In genomic region chr2:108938069-108938710, GRCh38 we compare ENCODE assay signal across 21 cellular contexts. TPM values are rescaled to one million over a fixed set of nuclear protein-coding genes. Genes with fewer than 3 reads are reported as not detected.
DNase-seq lines count a peak whose midpoint lies in the region; ATAC-seq and TF ChIP-seq lines count a peak whose summit lies in the region.
"Had no signal": no experiment of that assay in that cellular context is flagged by ENCODE, and none has a peak within 500 bp of the region (broad histone marks: within the 10 kb centered on the region; RNA-seq: fewer than 3 reads in every experiment).

No MANE protein-coding gene starts in this region.

- CTCF ChIA-PET in activated naive CD4-positive, alpha-beta T cell treated with anti-CD3 and anti-CD28 coated beads for 36 hours (lab: Charles Lee) = interaction anchor here (0.7 to 1.6 kb wide), 2 partner anchors 32 to 49 kb away, joined by 3 read pairs; no protein-coding TSS in a partner anchor
- CTCF ChIA-PET in PC-3 (lab: Charles Lee) = no interaction called here

- H3K36me3 Mint-ChIP-seq in activated naive CD4-positive, alpha-beta T cell treated with anti-CD3 and anti-CD28 coated beads for 36 hours (ENCODE audit: low read depth) = no peaks in the 10 kb centered on the region
- H3K36me3 Mint-ChIP-seq in activated T-helper 17 cell treated with anti-CD3 and anti-CD28 coated beads, Interleukin-2, amount 50 U/mL, for 72 hours (ENCODE audit: low read depth) = no peaks in the 10 kb centered on the region
- H3K36me3 Mint-ChIP-seq: WTC11 had no signal

- H3K4me1 Mint-ChIP-seq in activated naive CD4-positive, alpha-beta T cell treated with anti-CD3 and anti-CD28 coated beads for 36 hours (ENCODE audit: low read depth) = peaks cover 25% of the 10 kb centered on the region
- H3K4me1 Mint-ChIP-seq in activated T-helper 17 cell treated with anti-CD3 and anti-CD28 coated beads, Interleukin-2, amount 50 U/mL, for 72 hours = peaks cover 11% of the 10 kb centered on the region

- H3K27ac ChIP-seq in PC-3 (ENCODE audit: low read length) = no peak overlapping the region
- H3K27ac ChIP-seq: heart right ventricle, lower lobe of right lung, pancreas, sigmoid colon had no signal

- peak; percentile 45 for ATAC-seq in activated T-helper 17 cell treated with anti-CD3 and anti-CD28 coated beads, Interleukin-2, amount 50 U/mL, for 72 hours (replicated peaks)
- peak; percentile 49 for ATAC-seq in stimulated activated naive CD8-positive, alpha-beta T cell treated with anti-CD3 and anti-CD28 coated beads, Interleukin-15, Interleukin-2, amounts not matched to agents 100 U/mL and 50 U/mL, for 24 hours
- ATAC-seq in PC-3 = no peak
- ATAC-seq in HG02623 (IDR thresholded peaks at IDR 0.05; ENCODE audit: unreplicated experiment) = no peak
- ATAC-seq: heart right ventricle, HepG2, lower lobe of right lung, pancreas, WTC11 had no signal

- no peak for TF ChIP-seq CTCF in PC-3 (conservative IDR thresholded peaks at IDR 0.05; ENCODE audit: low read depth, low read length)

- peak overlapping the region; percentile 1 for H3K4me3 Mint-ChIP-seq in activated naive CD4-positive, alpha-beta T cell treated with anti-CD3 and anti-CD28 coated beads for 36 hours
- peak overlapping the region; percentile 19 for H3K4me3 Mint-ChIP-seq in activated T-helper 17 cell treated with anti-CD3 and anti-CD28 coated beads, Interleukin-2, amount 50 U/mL, for 72 hours
- H3K4me3 Mint-ChIP-seq: WTC11 had no signal

- intact Hi-C loops in activated naive CD4-positive, alpha-beta T cell treated with anti-CD3 and anti-CD28 coated beads for 36 hours (cut with micrococcal nuclease) = loop anchor here (2.0 kb wide), 1 partner anchor 27 kb away; no protein-coding TSS in a partner anchor
- intact Hi-C loops in PC-3 (cut with micrococcal nuclease) = no loop called here

- H3K9ac ChIP-seq in PC-3 (ENCODE audit: low read length) = no peak overlapping the region

- no peaks in the 10 kb centered on the region for H3K79me2 ChIP-seq in PC-3 (ENCODE audit: low read length)

- no peaks in the 10 kb centered on the region for H3K4me1 ChIP-seq in PC-3 (ENCODE audit: insufficient read depth, low read length)
- H3K4me1 ChIP-seq: lower lobe of right lung, pancreas, sigmoid colon had no signal

- no peaks in the 10 kb centered on the region for H3K36me3 ChIP-seq in PC-3 (ENCODE audit: low read depth, low read length)
- H3K36me3 ChIP-seq: heart right ventricle, lower lobe of right lung, pancreas, sigmoid colon had no signal

- peak; percentile 44 for DNase-seq in activated naive CD4-positive, alpha-beta T cell treated with anti-CD3 and anti-CD28 coated beads for 36 hours
- no peak for DNase-seq in activated naive CD4-positive, alpha-beta T cell treated with anti-CD3 and anti-CD28 coated beads, Interleukin-2, amount 50 U/mL, for 16 hours
- DNase-seq in MV-4-11 (lab: John Stamatoyannopoulos, UW) = peak; percentile 8
- DNase-seq in stimulated activated naive CD8-positive, alpha-beta T cell treated with anti-CD3 and anti-CD28 coated beads, Interleukin-15, Interleukin-2, amounts not matched to agents 100 U/mL and 50 U/mL, for 24 hours = no peak
- no peak for DNase-seq in PC-3
- no peak for DNase-seq in cortex of kidney (lab: John Stamatoyannopoulos, UW)
- DNase-seq: amygdala; heart right ventricle; lower lobe of right lung; MM.1S; NCI-H1930; pancreas; sigmoid colon; stimulated activated CD4-positive, alpha-beta T cell treated with anti-CD3 and anti-CD28 coated beads, Interleukin-1b, Interleukin-23, amount 100 ng/mL, for 48 hours had no signal

- no TSS peak for BruUV-seq in PC-3 (replicated peaks; lab: Mats Ljungman, UMichigan)

- H3K27me3 ChIP-seq in PC-3 (ENCODE audit: low read length) = no peaks in the 10 kb centered on the region
- H3K27me3 ChIP-seq: pancreas, sigmoid colon had no signal

- no peaks in the 10 kb centered on the region for H4K20me1 ChIP-seq in PC-3 (ENCODE audit: low read length)

- no peak overlapping the region for H3K4me3 ChIP-seq in PC-3 (ENCODE audit: low read length)
- H3K4me3 ChIP-seq: heart right ventricle, lower lobe of right lung, pancreas, sigmoid colon had no signal

- no peak overlapping the region for H3K27ac Mint-ChIP-seq in activated naive CD4-positive, alpha-beta T cell treated with anti-CD3 and anti-CD28 coated beads for 36 hours
- no peak overlapping the region for H3K27ac Mint-ChIP-seq in activated T-helper 17 cell treated with anti-CD3 and anti-CD28 coated beads, Interleukin-2, amount 50 U/mL, for 72 hours
- H3K27ac Mint-ChIP-seq: WTC11 had no signal

- no peak overlapping the region for H3K4me2 ChIP-seq in PC-3 (ENCODE audit: low read length)

- no peaks in the 10 kb centered on the region for H3K9me2 ChIP-seq in PC-3 (replicated peaks; ENCODE audit: low read length)

- no peaks in the 10 kb centered on the region for H3K9me3 ChIP-seq in PC-3 (ENCODE audit: low read length)
- H3K9me3 ChIP-seq: heart right ventricle, lower lobe of right lung, pancreas, sigmoid colon had no signal

- no peaks in the 10 kb centered on the region for H3K27me3 Mint-ChIP-seq in activated naive CD4-positive, alpha-beta T cell treated with anti-CD3 and anti-CD28 coated beads for 36 hours (ENCODE audit: low read depth)
- H3K27me3 Mint-ChIP-seq in activated T-helper 17 cell treated with anti-CD3 and anti-CD28 coated beads, Interleukin-2, amount 50 U/mL, for 72 hours = no peaks in the 10 kb centered on the region

- no peak overlapping the region for H2AFZ ChIP-seq in PC-3 (ENCODE audit: low read length)

- H3F3A ChIP-seq in PC-3 (ENCODE audit: low read length, unreplicated experiment) = no peaks in the 10 kb centered on the region

- no peaks in the 10 kb centered on the region for H3K9me3 Mint-ChIP-seq in activated naive CD4-positive, alpha-beta T cell treated with anti-CD3 and anti-CD28 coated beads for 36 hours
- H3K9me3 Mint-ChIP-seq in activated T-helper 17 cell treated with anti-CD3 and anti-CD28 coated beads, Interleukin-2, amount 50 U/mL, for 72 hours = no peaks in the 10 kb centered on the region
- H3K9me3 Mint-ChIP-seq: WTC11 had no signal

- POLR2A ChIA-PET in PC-3 (lab: Charles Lee; ENCODE audit: unreplicated experiment) = no interaction called here

RNA-seq across cellular contexts. Expression of gene EDAR, which starts 50.8 kb away (rescaled TPM):
- total RNA-seq in activated naive CD4-positive, alpha-beta T cell treated with anti-CD3 and anti-CD28 coated beads for 36 hours = 1 to 10 TPM; 1.1 to 1.3 TPM
- total RNA-seq in activated T-helper 17 cell treated with anti-CD3 and anti-CD28 coated beads, Interleukin-2, amount 50 U/mL, for 72 hours = not detected
- total RNA-seq in PC-3 (2014; rRNA removed) = 0.04 TPM in 1 of 2 replicates, not detected in the other
- total RNA-seq: fibroblast of lung, H4, HepG2, myocyte, sigmoid colon, WTC11 had no signal

Comparison
In these comparisons a context has a peak if more than half of its experiments do, and no peak if none do; other contexts are left out.
1. DNase-seq: peak in activated naive CD4-positive, alpha-beta T cell treated with anti-CD3 and anti-CD28 coated beads for 36 hours (single experiment) and MV-4-11 (single experiment); none in activated naive CD4-positive, alpha-beta T cell treated with anti-CD3 and anti-CD28 coated beads, Interleukin-2, amount 50 U/mL, for 16 hours (single experiment), stimulated activated naive CD8-positive, alpha-beta T cell treated with anti-CD3 and anti-CD28 coated beads, Interleukin-15, Interleukin-2, amounts not matched to agents 100 U/mL and 50 U/mL, for 24 hours (single experiment), PC-3 (single experiment) and cortex of kidney (single experiment).
2. ATAC-seq: peak in activated T-helper 17 cell treated with anti-CD3 and anti-CD28 coated beads, Interleukin-2, amount 50 U/mL, for 72 hours (single experiment) and stimulated activated naive CD8-positive, alpha-beta T cell treated with anti-CD3 and anti-CD28 coated beads, Interleukin-15, Interleukin-2, amounts not matched to agents 100 U/mL and 50 U/mL, for 24 hours (single experiment); none in PC-3 (single experiment) and HG02623 (single experiment).